ENCODE assay signal across 1 cellular context in genomic region chr22:39839917-39840510, GRCh38.
TF ChIP-seq lines count a peak whose summit lies in the region.

No MANE protein-coding gene starts in this region.

TF ChIP-seq in K562, 482 proteins besides CTCF, POLR2A, EP300 and RAD21 (continued from another document and continues in another):
- TF ChIP-seq ZMIZ1 (IDR thresholded peaks at IDR 0.05; ENCODE audit: low read depth in 2 of 2, low read length in 2 of 2) (0 out of 4 replicates have a peak, but pooled peaks of 1 of the 2 experiments have one; percentile 39), NCOA1 (IDR thresholded peaks at IDR 0.05; ENCODE audit: low read depth) (peak; percentile 59; the same call in 1 of the 2 replicates), NEUROD1 (IDR thresholded peaks at IDR 0.05; ENCODE audit: borderline replicate concordance, low read depth, low read length, partially characterized antibody) (peak; percentile 22), EWSR1 (IDR thresholded peaks at IDR 0.05; ENCODE audit: borderline replicate concordance, low read depth, partially characterized antibody) (no peak), TCF3 (CRISPR knock-in tag; IDR thresholded peaks at IDR 0.05) (peak; percentile 69), SUPT5H (IDR thresholded peaks at IDR 0.05) (peak; percentile 52; the same call in 1 of the 2 replicates), ZBTB11 (CRISPR knock-in tag; IDR thresholded peaks at IDR 0.05) (0 out of 6 replicates have a peak, but pooled peaks of 1 of the 3 experiments have one; percentile 32), FOSL1 (tag; conservative IDR thresholded peaks at IDR 0.05) (peak; percentile 92), PYGO2 (tag; IDR thresholded peaks at IDR 0.05) (no peak), MYNN (IDR thresholded peaks at IDR 0.05) (0 out of 2 replicates have a peak, but pooled peaks have one; percentile 26), MYNN (CRISPR knock-in tag; IDR thresholded peaks at IDR 0.05) (no peak), ZNF583 (CRISPR knock-in tag; IDR thresholded peaks at IDR 0.05) (no peak), HMBOX1 (IDR thresholded peaks at IDR 0.05) (peak; percentile 90), ZNF277 (CRISPR knock-in tag; IDR thresholded peaks at IDR 0.05; ENCODE audit: borderline replicate concordance) (no peak), HSF4 (CRISPR knock-in tag; IDR thresholded peaks at IDR 0.05; ENCODE audit: borderline replicate concordance) (no peak), GMEB1 (CRISPR knock-in tag; IDR thresholded peaks at IDR 0.05) (no peak), PML (IDR thresholded peaks at IDR 0.05; ENCODE audit: low read length) (peak; percentile 66), E2F5 (CRISPR knock-in tag; IDR thresholded peaks at IDR 0.05) (no peak), BRCA1 (IDR thresholded peaks at IDR 0.05) (no peak), BRCA1 (CRISPR knock-in tag; IDR thresholded peaks at IDR 0.05) (no peak), THRA (IDR thresholded peaks at IDR 0.05) (no peak), CEBPG (CRISPR knock-in tag; IDR thresholded peaks at IDR 0.05) (no peak), CEBPG (tag; conservative IDR thresholded peaks at IDR 0.05 in 1 of 2, IDR thresholded peaks at IDR 0.05 in 1 of 2) (peak in 1 of 2 experiments; percentile 34; a peak in 1 of 4 replicates), CREB3 (tag; conservative IDR thresholded peaks at IDR 0.05; ENCODE audit: low read depth) (no peak), TFAM (CRISPR knock-in tag; conservative IDR thresholded peaks at IDR 0.05) (no peak), BRD4 (IDR thresholded peaks at IDR 0.05) (no peak), ZNF184 (CRISPR knock-in tag; IDR thresholded peaks at IDR 0.05) (no peak), POLR2AphosphoS5 (IDR thresholded peaks at IDR 0.05; ENCODE audit: control insufficient read depth, insufficient read depth, low read depth, low read length) (peak; percentile 54; the same call in 1 of the 2 replicates), TARDBP (IDR thresholded peaks at IDR 0.05) (no peak), MYC (IDR thresholded peaks at IDR 0.05; ENCODE audit: low read depth, low read length) (0 out of 2 replicates have a peak, but pooled peaks have one; percentile 13), MYC (CRISPR knock-in tag; IDR thresholded peaks at IDR 0.05; ENCODE audit: borderline replicate concordance, low read depth) (no peak), ESRRA (IDR thresholded peaks at IDR 0.05; ENCODE audit: borderline replicate concordance, low read depth) (peak; percentile 44; the same call in 1 of the 2 replicates), TCF7 (IDR thresholded peaks at IDR 0.05; ENCODE audit: borderline replicate concordance) (0 out of 2 replicates have a peak, but pooled peaks have one; percentile 25), ZNF766 (CRISPR knock-in tag; conservative IDR thresholded peaks at IDR 0.05) (peak; percentile 96), SMC3 (conservative IDR thresholded peaks at IDR 0.05; ENCODE audit: insufficient read depth, low read depth, low read length) (no peak), POLR2H (tag; IDR thresholded peaks at IDR 0.05; ENCODE audit: low read depth) (peak; percentile 35), NFE2 (IDR thresholded peaks at IDR 0.05; ENCODE audit: low read depth) (peak; percentile 61; the same call in 1 of the 2 replicates), SOX6 (IDR thresholded peaks at IDR 0.05) (peak; percentile 44; the same call in 1 of the 2 replicates), POLR3A (IDR thresholded peaks at IDR 0.05; ENCODE audit: borderline replicate concordance, extremely low read depth, insufficient read depth, insufficient read length) (no peak), CTBP1 (IDR thresholded peaks at IDR 0.05; ENCODE audit: borderline replicate concordance) (0 out of 2 replicates have a peak, but pooled peaks have one; percentile 30), ETV6 (IDR thresholded peaks at IDR 0.05; ENCODE audit: borderline replicate concordance in 1 of 2, low read depth in 2 of 2, low read length in 1 of 2) (peak in 1 of 2 experiments; percentile 70; a peak in 1 of 4 replicates), ETV6 (CRISPR knock-in tag; IDR thresholded peaks at IDR 0.05; ENCODE audit: borderline replicate concordance) (no peak), SETDB1 (IDR thresholded peaks at IDR 0.05; ENCODE audit: low read length) (no peak), MXI1 (IDR thresholded peaks at IDR 0.05; ENCODE audit: low read depth, low read length) (no peak), ELF2 (CRISPR knock-in tag; IDR thresholded peaks at IDR 0.05) (no peak), GATA2 (CRISPR knock-in tag; IDR thresholded peaks at IDR 0.05) (peak; percentile 46; the same call in 1 of the 2 replicates), BRD9 (IDR thresholded peaks at IDR 0.05; ENCODE audit: low read depth, partially characterized antibody) (peak; percentile 19), ETV1 (tag; conservative IDR thresholded peaks at IDR 0.05; ENCODE audit: low read depth) (0 out of 2 replicates have a peak, but pooled peaks have one; percentile 17), POLR3G (IDR thresholded peaks at IDR 0.05; ENCODE audit: extremely low read depth, insufficient read length, insufficient replicate concordance) (no peak), TRIM24 (IDR thresholded peaks at IDR 0.05) (peak; percentile 82 to 84; a peak in 3 of 4 replicates), RBM34 (IDR thresholded peaks at IDR 0.05; ENCODE audit: borderline replicate concordance, insufficient read depth, low read length) (no peak), MEIS2 (IDR thresholded peaks at IDR 0.05; ENCODE audit: partially characterized antibody) (peak; percentile 4), MAFK (IDR thresholded peaks at IDR 0.05; ENCODE audit: low read length) (peak; percentile 45; the same call in 1 of the 2 replicates), STAT5A (IDR thresholded peaks at IDR 0.05; ENCODE audit: borderline replicate concordance, low read length) (peak; percentile 66; the same call in 1 of the 2 replicates), KDM1A (IDR thresholded peaks at IDR 0.05) (peak; percentile 80 to 82; a peak in 3 of 4 replicates), PTRF (tag; IDR thresholded peaks at IDR 0.05) (no peak), MCM7 (IDR thresholded peaks at IDR 0.05) (no peak), DIDO1 (tag; IDR thresholded peaks at IDR 0.05; ENCODE audit: low read depth) (no peak), DPF2 (IDR thresholded peaks at IDR 0.05) (peak; percentile 79), CEBPB (tag; IDR thresholded peaks at IDR 0.05) (0 out of 2 replicates have a peak, but pooled peaks have one; percentile 17), ZKSCAN8 (CRISPR knock-in tag; IDR thresholded peaks at IDR 0.05) (0 out of 2 replicates have a peak, but pooled peaks have one; percentile 30), SMARCA4 (IDR thresholded peaks at IDR 0.05) (peak; percentile 83), BCOR (IDR thresholded peaks at IDR 0.05) (0 out of 2 replicates have a peak, but pooled peaks have one; percentile 29), NFRKB (IDR thresholded peaks at IDR 0.05; ENCODE audit: low read depth) (0 out of 2 replicates have a peak, but pooled peaks have one; percentile 20)
